ENCODE assay signal across 8 cellular contexts in the genomic region with DNA sequence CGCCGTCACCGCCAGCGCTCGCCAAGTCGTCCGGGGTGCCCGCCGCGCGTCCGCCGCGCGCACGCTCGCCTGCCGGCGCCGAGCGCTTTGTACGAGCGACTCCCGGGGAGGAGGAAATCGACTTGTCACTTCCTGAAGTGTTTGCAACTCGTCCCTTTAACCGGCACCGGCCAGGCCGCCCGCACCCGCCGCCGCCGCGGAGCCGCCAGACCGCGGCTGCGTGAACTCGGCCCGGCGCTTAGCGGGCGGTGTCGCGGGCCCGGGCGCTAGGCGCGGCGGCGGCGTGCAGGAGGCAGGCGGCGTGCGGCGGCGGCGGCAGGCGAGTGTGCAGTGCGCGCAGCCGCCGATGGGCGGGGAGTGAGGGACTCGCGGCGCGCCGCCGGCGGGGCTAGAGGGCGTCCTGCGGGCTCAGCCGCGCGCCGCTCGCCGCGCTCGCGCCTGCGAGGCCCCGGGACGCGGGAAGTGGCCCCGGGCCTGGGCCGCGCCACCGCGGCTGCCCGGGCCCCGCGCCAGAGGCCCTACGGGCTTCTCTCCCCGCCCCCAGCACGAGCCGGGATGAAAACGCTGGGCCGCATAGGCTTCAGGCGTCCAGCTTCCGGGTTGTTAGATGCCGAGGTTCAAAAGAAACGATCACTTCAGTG. TPM values are rescaled to one million over a fixed set of nuclear protein-coding genes. Genes with fewer than 3 reads are reported as not detected.
DNase-seq lines count a peak whose midpoint lies in the region; ATAC-seq, FAIRE-seq and TF ChIP-seq lines count a peak whose summit lies in the region.

FAM53B (minus strand) TSS at position 332 of the 641 bp plus-strand sequence. CDS start 37,665 bp downstream, outside the sequence.

- no peaks in the 10 kb centered on the region for H3K9me3 ChIP-seq in astrocyte (ENCODE audit: insufficient read depth, low read depth, low read length)
- no peaks in the 10 kb centered on the region for H3K9me3 ChIP-seq in aorta (ENCODE audit: control insufficient read depth, low read length)

- ATAC-seq in aorta (ENCODE audit: low FRiP score) = peak; percentile 83

- H3K4me2 ChIP-seq in astrocyte (ENCODE audit: low read length) = peak within 1 kb of the TSS; percentile 88

- peaks cover 22% of the 10 kb centered on the region for H3K79me2 ChIP-seq in astrocyte (ENCODE audit: insufficient read depth, low read length)

- peak within 1 kb of the TSS; percentile 85 for H3K27ac Mint-ChIP-seq in astrocyte (ENCODE audit: unreplicated experiment)

- DNase-seq in H54 (ENCODE audit: insufficient read length, low spot score) = peak; percentile 64
- peak; percentile 76 for DNase-seq in M059J (ENCODE audit: low read depth)
- peak; percentile 69 for DNase-seq in T-helper 22 cell (ENCODE audit: low read depth)
- peak; percentile 50 for DNase-seq in astrocyte (ENCODE audit: low read depth)
- DNase-seq in hepatic stellate cell (ENCODE audit: low spot score) = peak; percentile 83
- DNase-seq in aorta = peak; percentile 90 to 95

- H3K27me3 Mint-ChIP-seq in astrocyte (ENCODE audit: low read depth, unreplicated experiment) = no peaks in the 10 kb centered on the region

- peaks cover 31% of the 10 kb centered on the region for H3K4me1 Mint-ChIP-seq in astrocyte (ENCODE audit: low read depth, unreplicated experiment)

- H3K4me1 ChIP-seq in astrocyte (ENCODE audit: insufficient read depth, low read length) = peaks cover 32% of the 10 kb centered on the region
- H3K4me1 ChIP-seq in rectal smooth muscle tissue (ENCODE audit: control insufficient read depth, insufficient read depth, low read length) = peaks cover 42% of the 10 kb centered on the region
- peaks cover 0 to 2% of the 10 kb centered on the region in 2 donors for H3K4me1 ChIP-seq in aorta (ENCODE audit: control insufficient read depth in 1 of 2, insufficient read depth in 2 of 2, low read length in 2 of 2)

- H3K27ac ChIP-seq in astrocyte (ENCODE audit: low read depth, low read length) (peak within 1 kb of the TSS; percentile 34), rectal smooth muscle tissue (ENCODE audit: low read depth, low read length) (peak within 1 kb of the TSS; percentile 79), aorta (ENCODE audit: low read depth in 1 of 2, low read length in 2 of 2) (peak within 1 kb of the TSS; percentile 51 to 86)

- peak within 1 kb of the TSS; percentile 96 for H3K4me3 Mint-ChIP-seq in astrocyte (ENCODE audit: unreplicated experiment)

- H3K27me3 ChIP-seq in astrocyte (ENCODE audit: insufficient read depth, low read length) (no peaks in the 10 kb centered on the region), rectal smooth muscle tissue (ENCODE audit: control insufficient read depth, insufficient read depth, low read length) (no peaks in the 10 kb centered on the region), aorta (ENCODE audit: control insufficient read depth in 1 of 2, insufficient read depth in 2 of 2, low read length in 1 of 2) (no peaks in the 10 kb centered on the region)

- peak; percentile 15; the same call in 1 of the 2 replicates for TF ChIP-seq POLR2A in H54 (IDR thresholded peaks at IDR 0.05; ENCODE audit: low read depth, low read length)

- H3K9ac ChIP-seq in astrocyte (ENCODE audit: low read length) (peak within 1 kb of the TSS; percentile 72), rectal smooth muscle tissue (ENCODE audit: low read length) (peak within 1 kb of the TSS; percentile 21)

- no peak for TF ChIP-seq CTCF in astrocyte (IDR thresholded peaks at IDR 0.05; ENCODE audit: insufficient read depth, low read depth, low read length)

- 0% methylated on average over 74 to 105 of the region's 105 CpGs for WGBS in aorta, 2 donors

- peak within 1 kb of the TSS; percentile 61 for H2AFZ ChIP-seq in astrocyte (ENCODE audit: low read depth, low read length)

- H3K36me3 ChIP-seq in astrocyte (ENCODE audit: insufficient read depth, low read length) (no peaks in the 10 kb centered on the region), rectal smooth muscle tissue (ENCODE audit: control insufficient read depth, insufficient read depth, low read length) (no peaks in the 10 kb centered on the region), aorta (ENCODE audit: control insufficient read depth in 1 of 2, insufficient read depth in 2 of 2, low read length in 1 of 2) (peaks cover 0 to 1% of the 10 kb centered on the region in 2 donors)

- H3K4me3 ChIP-seq in GM08714 (ENCODE audit: low read length) = peak within 1 kb of the TSS; percentile 90
- peak within 1 kb of the TSS; percentile 66 for H3K4me3 ChIP-seq in astrocyte (ENCODE audit: insufficient read depth, low read depth, low read length)
- peak within 1 kb of the TSS; percentile 77 for H3K4me3 ChIP-seq in rectal smooth muscle tissue (ENCODE audit: low read length)
- peak within 1 kb of the TSS; percentile 94 to 95 for H3K4me3 ChIP-seq in aorta (ENCODE audit: low read length in 2 of 2)

- H3K9me3 Mint-ChIP-seq in astrocyte (ENCODE audit: unreplicated experiment) = no peaks in the 10 kb centered on the region

- FAIRE-seq in H54 (lab: Jason Lieb, UNC) = no peak
- FAIRE-seq in astrocyte (lab: Jason Lieb, UNC) = no peak

- H3K36me3 Mint-ChIP-seq in astrocyte (ENCODE audit: low read depth, unreplicated experiment) = peaks cover 2% of the 10 kb centered on the region

- intact Hi-C loops in aorta (cut with DNase I) = loop anchor here (2.0 to 5.0 kb wide), 4 partner anchors 97 to 212 kb away; no protein-coding TSS in a partner anchor

- H4K20me1 ChIP-seq in astrocyte (ENCODE audit: insufficient read depth, low read length) = peaks cover 35% of the 10 kb centered on the region

RNA-seq across cellular contexts. Expression of gene FAM53B, which starts in this region (rescaled TPM):
- total RNA-seq in M059J (2014; rRNA removed; shearing (Covaris generic)) = 7.7 and 16.7 TPM in 2 replicates
- total RNA-seq in astrocyte (12.9 and 13.7 TPM in 2 replicates), aorta (10 to 100 TPM; 13.4 to 20.6 TPM)
- 1 to 10 TPM; 5.1 to 5.9 TPM for polyA plus RNA-seq in aorta

Comparison
In these comparisons a context has a peak if more than half of its experiments do, and no peak if none do; other contexts are left out.
1. Peak in every context shown above with its lines: DNase-seq, ATAC-seq, H3K4me3 ChIP-seq and H3K27ac ChIP-seq.